In the genomic region with DNA sequence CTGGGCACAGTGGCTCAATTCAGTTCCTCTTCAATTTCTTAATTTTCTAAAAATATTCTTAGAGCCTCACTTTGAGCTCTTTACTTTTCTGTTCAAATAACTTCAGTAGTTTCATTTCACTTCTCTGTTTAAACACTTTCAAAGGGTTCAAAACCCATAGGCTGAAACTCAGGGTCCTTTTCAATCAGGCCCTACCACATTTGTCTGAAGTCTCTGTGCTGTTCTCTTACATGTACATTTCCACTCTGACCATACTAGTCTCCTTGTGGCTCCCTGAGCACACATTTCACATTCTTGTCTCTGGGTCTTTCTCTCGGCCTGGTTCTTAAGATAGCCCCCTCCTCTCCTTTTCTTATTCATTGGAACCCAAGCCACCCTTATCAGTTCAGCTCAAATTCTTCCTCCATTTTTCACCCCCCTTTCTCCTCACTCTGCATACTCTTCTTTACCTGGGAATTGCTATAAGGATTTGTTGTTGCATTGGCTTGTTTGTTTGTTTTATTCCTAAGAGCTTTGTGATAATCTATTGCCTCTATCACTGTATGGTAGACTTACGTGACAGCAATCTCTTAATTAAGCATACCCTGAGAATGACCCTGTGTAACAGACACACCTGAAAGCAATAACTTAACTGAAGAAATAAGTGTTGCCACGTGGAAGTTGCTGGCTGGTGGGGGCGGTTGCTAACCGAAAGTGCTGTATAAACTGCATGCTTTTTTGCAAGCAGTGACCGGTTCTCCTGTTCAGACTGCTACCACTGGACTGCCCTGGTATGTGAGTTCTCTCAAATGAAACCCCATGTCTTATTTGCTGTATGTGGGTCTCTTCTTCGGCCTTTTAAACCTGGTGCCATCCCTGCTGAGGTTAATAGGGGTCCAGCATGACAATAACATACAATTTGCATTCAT, we compare ENCODE assay signal across 27 cellular contexts. TPM values are rescaled to one million over a fixed set of nuclear protein-coding genes. Genes with fewer than 3 reads are reported as not detected.
A peak's percentile ranks its signal among the peaks of the same experiment; 100 is the strongest.
DNase-seq lines count a peak whose midpoint lies in the region; ATAC-seq and TF ChIP-seq lines count a peak whose summit lies in the region.
"Had no signal": no experiment of that assay in that cellular context is flagged by ENCODE, and none has a peak within 500 bp of the region (broad histone marks: within the 10 kb centered on the region; RNA-seq: fewer than 3 reads in every experiment).

No MANE protein-coding gene starts in this region.

- peak in 1 of 4 donors; percentile 53 for TF ChIP-seq POLR2A in upper lobe of left lung (IDR thresholded peaks at IDR 0.05)

- H3K9me3 Mint-ChIP-seq in CD8-positive, alpha-beta T cell = no peaks in the 10 kb centered on the region
- H3K9me3 Mint-ChIP-seq: activated naive CD4-positive, alpha-beta T cell treated with anti-CD3 and anti-CD28 coated beads, Interleukin-2, amount 50 U/mL, for 24 hours; activated T-helper 17 cell treated with anti-CD3 and anti-CD28 coated beads, Interleukin-2, amount 50 U/mL, for 72 hours; stimulated activated memory B cell treated with anti-CD40 and anti-IgM and Interleukin-4, amounts not matched to agents 10 μg/mL and 1 μg/mL and 100 μg/mL, for 72 hours; T-cell had no signal

- ATAC-seq in lung (ENCODE audit: insufficient read depth, low FRiP score) (peak; percentile 37), upper lobe of left lung (ENCODE audit: low FRiP score in 2 of 2) (peak; percentile 60 to 83)
- no peak for ATAC-seq in CD8-positive, alpha-beta T cell
- ATAC-seq: activated T-helper 17 cell treated with anti-CD3 and anti-CD28 coated beads, Interleukin-2, amount 50 U/mL, for 72 hours; naive thymus-derived CD8-positive, alpha-beta T cell; stimulated activated memory B cell treated with anti-CD40 and anti-IgM and Interleukin-4, amounts not matched to agents 10 μg/mL and 1 μg/mL and 100 μg/mL, for 72 hours; T-cell had no signal

- TF ChIP-seq CTCF in lung (IDR thresholded peaks at IDR 0.05; ENCODE audit: control extremely low read depth, extremely low read depth) (no peak), upper lobe of left lung (IDR thresholded peaks at IDR 0.05) (no peak)
- no peak for TF ChIP-seq CTCF in CD8-positive, alpha-beta T cell (IDR thresholded peaks at IDR 0.05)

- POLR2A ChIA-PET in CD8-positive, alpha-beta T cell (lab: Charles Lee) = no interaction called here

- no peaks in the 10 kb centered on the region for H3K36me3 Mint-ChIP-seq in CD8-positive, alpha-beta T cell
- H3K36me3 Mint-ChIP-seq: activated naive CD4-positive, alpha-beta T cell treated with anti-CD3 and anti-CD28 coated beads, Interleukin-2, amount 50 U/mL, for 24 hours; naive thymus-derived CD8-positive, alpha-beta T cell; stimulated activated memory B cell treated with anti-CD40 and anti-IgM and Interleukin-4, amounts not matched to agents 10 μg/mL and 1 μg/mL and 100 μg/mL, for 72 hours; T-cell had no signal

- CTCF ChIA-PET in CD8-positive, alpha-beta T cell (lab: Charles Lee) = no interaction called here

- intact Hi-C loops in CD8-positive, alpha-beta T cell (cut with DNase I, micrococcal nuclease) = no loop called here
- intact Hi-C loops in head of caudate nucleus (cut with DNase I) = loop anchor here (10.0 kb wide), 1 partner anchor 142 kb away; no protein-coding TSS in a partner anchor

- H3K4me3 ChIP-seq in H7 (ENCODE audit: insufficient read depth, low read depth, low read length) = no peak overlapping the region
- no peak overlapping the region for H3K4me3 ChIP-seq in adipocyte (ENCODE audit: low read length)
- H3K4me3 ChIP-seq in lung = no peak overlapping the region
- H3K4me3 ChIP-seq in upper lobe of left lung = peak overlapping the region in 2 of 4 donors; percentile 24 to 37
- H3K4me3 ChIP-seq in CD8-positive, alpha-beta T cell (ENCODE audit: low read depth, low read length) = no peak overlapping the region
- H3K4me3 ChIP-seq: uterus had no signal

- H3K4me3 Mint-ChIP-seq in CD8-positive, alpha-beta T cell = no peak overlapping the region
- H3K4me3 Mint-ChIP-seq: activated naive CD4-positive, alpha-beta T cell treated with anti-CD3 and anti-CD28 coated beads, Interleukin-2, amount 50 U/mL, for 24 hours; activated T-helper 17 cell treated with anti-CD3 and anti-CD28 coated beads, Interleukin-2, amount 50 U/mL, for 72 hours; IgD-negative memory B cell; naive thymus-derived CD8-positive, alpha-beta T cell; stimulated activated memory B cell treated with anti-CD40 and anti-IgM and Interleukin-4, amounts not matched to agents 10 μg/mL and 1 μg/mL and 100 μg/mL, for 72 hours; T-cell had no signal

- H3K27me3 ChIP-seq in H7 (ENCODE audit: control insufficient read depth, insufficient read depth, low read length) (no peaks in the 10 kb centered on the region), adipocyte (replicated peaks; ENCODE audit: control insufficient read depth, insufficient read depth, low read length) (no peaks in the 10 kb centered on the region), lung (ENCODE audit: control insufficient read depth, insufficient read depth) (no peaks in the 10 kb centered on the region), upper lobe of left lung (no peaks in the 10 kb centered on the region)
- no peaks in the 10 kb centered on the region for H3K27me3 ChIP-seq in CD8-positive, alpha-beta T cell (ENCODE audit: insufficient read depth, low read length)
- H3K27me3 ChIP-seq: BE2C, uterus had no signal

- H3K4me1 ChIP-seq in adipocyte (ENCODE audit: control insufficient read depth, insufficient read depth, low read length) = no peaks in the 10 kb centered on the region
- H3K4me1 ChIP-seq in lung (ENCODE audit: control insufficient read depth in 2 of 2, insufficient read depth in 2 of 2, low read length in 2 of 2) = no peaks in the 10 kb centered on the region
- no peaks in the 10 kb centered on the region for H3K4me1 ChIP-seq in upper lobe of left lung
- no peaks in the 10 kb centered on the region for H3K4me1 ChIP-seq in CD8-positive, alpha-beta T cell (ENCODE audit: insufficient read depth, low read length)
- H3K4me1 ChIP-seq: BE2C, uterus had no signal

- DNase-seq in H7 (peak; percentile 16), adipocyte (ENCODE audit: low read depth) (peak; percentile 8), lung (ENCODE audit: low spot score) (peak; percentile 46), upper lobe of left lung (peak in 1 of 2 donors; percentile 71), ecto neural progenitor cell (ENCODE audit: low spot score) (no peak), head of caudate nucleus (no peak)
- DNase-seq in CD8-positive, alpha-beta T cell = no peak
- DNase-seq: ACHN; activated CD4-positive, alpha-beta T cell treated with anti-CD3 and anti-CD28 coated beads for 48 hours; BE2C; DMS 273 treated with DMSO at 0.1 percent for 48 hours; effector CD4-positive, alpha-beta T cell; hypothalamus; naive thymus-derived CD8-positive, alpha-beta T cell; NCI-H1092; NCI-H187; NCI-H446 treated with DMSO at 0.1 percent for 48 hours; NCI-H82; OCI-M1; retina; T-cell; uterus; WERI-Rb-1 had no signal

- H3K27ac ChIP-seq in lung (ENCODE audit: low read depth in 1 of 2, low read length in 1 of 2) (peak overlapping the region in 1 of 2 donors; percentile 75), upper lobe of left lung (peak overlapping the region; percentile 17 to 65 (median 46))
- H3K27ac ChIP-seq in CD8-positive, alpha-beta T cell (ENCODE audit: low read depth, low read length) = no peak overlapping the region
- H3K27ac ChIP-seq: uterus, WERI-Rb-1 had no signal

- H3K9me3 ChIP-seq in adipocyte (ENCODE audit: control insufficient read depth, low read length) = no peaks in the 10 kb centered on the region
- no peaks in the 10 kb centered on the region for H3K9me3 ChIP-seq in lung (ENCODE audit: control insufficient read depth in 2 of 2, insufficient read depth in 1 of 2, low read length in 1 of 2)
- no peaks in the 10 kb centered on the region for H3K9me3 ChIP-seq in upper lobe of left lung
- no peaks in the 10 kb centered on the region for H3K9me3 ChIP-seq in CD8-positive, alpha-beta T cell (ENCODE audit: low read length)
- H3K9me3 ChIP-seq: BE2C, uterus had no signal

- WGBS in lung, 2 donors = 57 to 70% methylated on average over 7 of the region's 7 CpGs
- WGBS in upper lobe of left lung, 2 donors = 50 to 62% methylated on average over 7 of the region's 7 CpGs

- H3K9ac ChIP-seq in adipocyte (ENCODE audit: low read length) = no peak overlapping the region

- H3K4me1 Mint-ChIP-seq in CD8-positive, alpha-beta T cell (ENCODE audit: low read depth) = no peaks in the 10 kb centered on the region
- H3K4me1 Mint-ChIP-seq: activated naive CD4-positive, alpha-beta T cell treated with anti-CD3 and anti-CD28 coated beads, Interleukin-2, amount 50 U/mL, for 24 hours; activated T-helper 17 cell treated with anti-CD3 and anti-CD28 coated beads, Interleukin-2, amount 50 U/mL, for 72 hours; naive thymus-derived CD8-positive, alpha-beta T cell; stimulated activated memory B cell treated with anti-CD40 and anti-IgM and Interleukin-4, amounts not matched to agents 10 μg/mL and 1 μg/mL and 100 μg/mL, for 72 hours; T-cell had no signal

- H3K36me3 ChIP-seq in H7 (replicated peaks; ENCODE audit: control insufficient read depth, insufficient read depth, low read length) (no peaks in the 10 kb centered on the region), adipocyte (ENCODE audit: control insufficient read depth, insufficient read depth, low read length, severe bottlenecking) (no peaks in the 10 kb centered on the region), lung (ENCODE audit: control insufficient read depth in 2 of 2, insufficient read depth in 2 of 2, low read length in 2 of 2) (no peaks in the 10 kb centered on the region), upper lobe of left lung (no peaks in the 10 kb centered on the region)
- H3K36me3 ChIP-seq in CD8-positive, alpha-beta T cell (ENCODE audit: insufficient read depth, low read length) = no peaks in the 10 kb centered on the region
- H3K36me3 ChIP-seq: BE2C, uterus, WERI-Rb-1 had no signal

- H3K27me3 Mint-ChIP-seq in CD8-positive, alpha-beta T cell (ENCODE audit: low read depth) = peaks cover 2% of the 10 kb centered on the region
- H3K27me3 Mint-ChIP-seq: activated naive CD4-positive, alpha-beta T cell treated with anti-CD3 and anti-CD28 coated beads, Interleukin-2, amount 50 U/mL, for 24 hours; IgD-negative memory B cell; stimulated activated memory B cell treated with anti-CD40 and anti-IgM and Interleukin-4, amounts not matched to agents 10 μg/mL and 1 μg/mL and 100 μg/mL, for 72 hours; T-cell had no signal

- no peak overlapping the region for H3K27ac Mint-ChIP-seq in CD8-positive, alpha-beta T cell
- H3K27ac Mint-ChIP-seq: activated naive CD4-positive, alpha-beta T cell treated with anti-CD3 and anti-CD28 coated beads, Interleukin-2, amount 50 U/mL, for 24 hours; activated T-helper 17 cell treated with anti-CD3 and anti-CD28 coated beads, Interleukin-2, amount 50 U/mL, for 72 hours; IgD-negative memory B cell; naive thymus-derived CD8-positive, alpha-beta T cell; stimulated activated memory B cell treated with anti-CD40 and anti-IgM and Interleukin-4, amounts not matched to agents 10 μg/mL and 1 μg/mL and 100 μg/mL, for 72 hours; T-cell had no signal

- TF ChIP-seq EP300 in upper lobe of left lung (IDR thresholded peaks at IDR 0.05) = no peak

RNA-seq across cellular contexts. Expression of gene ACADL, which starts 27.7 kb away (rescaled TPM):
- total RNA-seq in H7 (2014; rRNA removed; shearing (Covaris generic)) = not detected in 2 replicates
- total RNA-seq in lung (10 to 100 TPM; 27.6 to 34.8 TPM), upper lobe of left lung (100 to 1,000 TPM in 2 of 6 donors, 10 to 100 TPM in 4; 20.1 to 131 (median 55.2) TPM)
- 10 to 100 TPM in 1 of 2 donors, 1 to 10 TPM in 1; 7.9 to 43.6 TPM for polyA plus RNA-seq in lung
- total RNA-seq in CD8-positive, alpha-beta T cell = not detected
- total RNA-seq: activated T-helper 17 cell treated with anti-CD3 and anti-CD28 coated beads, Interleukin-2, amount 50 U/mL, for 72 hours; naive thymus-derived CD8-positive, alpha-beta T cell; T-cell had no signal
- polyA plus RNA-seq: IgD-negative memory B cell; naive thymus-derived CD8-positive, alpha-beta T cell had no signal

Comparison
In these comparisons a context has a peak if more than half of its experiments do, and no peak if none do; other contexts are left out.
1. DNase-seq: peak in H7 (single experiment), adipocyte (single experiment) and lung (single experiment); none in ecto neural progenitor cell (single experiment), CD8-positive, alpha-beta T cell (0 of 7) and head of caudate nucleus (0 of 42).
2. RNA of gene ACADL, which starts 27.7 kb away (total RNA-seq): 20.1 to 131 TPM in upper lobe of left lung and 27.6 to 34.8 TPM in lung; not detected in H7 and not detected in CD8-positive, alpha-beta T cell; every median in the first group is over 10 times any median in the second.